In genomic region chr1:39328722-39329121, GRCh38 we compare ENCODE assay signal across 16 cellular contexts.
DNase-seq lines count a peak whose midpoint lies in the region; ATAC-seq and TF ChIP-seq lines count a peak whose summit lies in the region.
"Had no signal": no experiment of that assay in that cellular context is flagged by ENCODE, and none has a peak within 500 bp of the region (broad histone marks: within the 10 kb centered on the region; RNA-seq: fewer than 3 reads in every experiment).

No MANE protein-coding gene starts in this region.

- H3K27ac ChIP-seq in tibial artery (peak overlapping the region; percentile 63 to 64), Peyer's patch (peak overlapping the region in 1 of 4 donors; percentile 47)
- H3K27ac ChIP-seq: cardiac muscle cell, hepatocyte, upper lobe of left lung had no signal

- H3K4me3 Mint-ChIP-seq in activated CD8-positive, alpha-beta memory T cell treated with anti-CD3 and anti-CD28 coated beads, Interleukin-2, amount 10 ng/mL, durations not matched to agents 7 days and 5 days: peak overlapping the region; percentile 79
- peak overlapping the region; percentile 60 for H3K4me3 Mint-ChIP-seq in activated CD8-positive, alpha-beta T cell treated with anti-CD3 and anti-CD28 coated beads, Interleukin-2, amount 10 ng/mL, durations not matched to agents 7 days and 5 days

- H3K36me3 ChIP-seq in tibial artery (peaks cover 56 to 76% (median 73%) of the 10 kb centered on the region in 3 donors), Peyer's patch (peaks cover 0 to 75% (median 0%) of the 10 kb centered on the region in 3 donors)

- H3K4me3 ChIP-seq in mononuclear cell (ENCODE audit: low read length) (peak overlapping the region; percentile 7), tibial artery (peak overlapping the region; percentile 29 to 31), Peyer's patch (no peak overlapping the region)
- H3K4me3 ChIP-seq: cardiac muscle cell, hepatocyte, upper lobe of left lung had no signal

- peaks cover 70% of the 10 kb centered on the region for H3K36me3 Mint-ChIP-seq in activated CD8-positive, alpha-beta memory T cell treated with anti-CD3 and anti-CD28 coated beads, Interleukin-2, amount 10 ng/mL, durations not matched to agents 7 days and 5 days
- peaks cover 67% of the 10 kb centered on the region for H3K36me3 Mint-ChIP-seq in activated CD8-positive, alpha-beta T cell treated with anti-CD3 and anti-CD28 coated beads, Interleukin-2, amount 10 ng/mL, durations not matched to agents 7 days and 5 days (ENCODE audit: low read depth)

- POLR2A ChIA-PET in activated CD8-positive, alpha-beta T cell treated with anti-CD3 and anti-CD28 coated beads, Interleukin-2, amount 10 ng/mL, durations not matched to agents 7 days and 5 days (lab: Charles Lee): no interaction called here

- DNase-seq in activated CD8-positive, alpha-beta memory T cell treated with anti-CD3 and anti-CD28 coated beads, Interleukin-2, amount 10 ng/mL, durations not matched to agents 7 days and 5 days: no peak
- DNase-seq in activated CD8-positive, alpha-beta memory T cell treated with anti-CD3 and anti-CD28 coated beads for 24 hours: no peak
- DNase-seq in activated CD8-positive, alpha-beta T cell treated with anti-CD3 and anti-CD28 coated beads, Interleukin-2, amount 10 ng/mL, durations not matched to agents 7 days and 5 days: no peak
- DNase-seq in tibial artery (no peak), Peyer's patch (no peak)
- DNase-seq: effector CD4-positive, alpha-beta T cell; kidney glomerular epithelial cell; mesendoderm; NCI-H187 treated with DMSO at 0.1 percent for 48 hours; NCI-H524 treated with DMSO at 0.1 percent for 48 hours; upper lobe of left lung had no signal

- no peaks in the 10 kb centered on the region for H3K27me3 Mint-ChIP-seq in activated CD8-positive, alpha-beta memory T cell treated with anti-CD3 and anti-CD28 coated beads, Interleukin-2, amount 10 ng/mL, durations not matched to agents 7 days and 5 days
- no peaks in the 10 kb centered on the region for H3K27me3 Mint-ChIP-seq in activated CD8-positive, alpha-beta T cell treated with anti-CD3 and anti-CD28 coated beads, Interleukin-2, amount 10 ng/mL, durations not matched to agents 7 days and 5 days (ENCODE audit: low read depth)

- peaks cover 62% of the 10 kb centered on the region for H3K4me1 Mint-ChIP-seq in activated CD8-positive, alpha-beta memory T cell treated with anti-CD3 and anti-CD28 coated beads, Interleukin-2, amount 10 ng/mL, durations not matched to agents 7 days and 5 days
- peaks cover 30% of the 10 kb centered on the region for H3K4me1 Mint-ChIP-seq in activated CD8-positive, alpha-beta T cell treated with anti-CD3 and anti-CD28 coated beads, Interleukin-2, amount 10 ng/mL, durations not matched to agents 7 days and 5 days (ENCODE audit: low read depth)

- H3K4me1 ChIP-seq in mononuclear cell (ENCODE audit: insufficient read depth, low read length) (no peaks in the 10 kb centered on the region), tibial artery (peaks cover 0 to 53% (median 4%) of the 10 kb centered on the region in 4 donors), Peyer's patch (no peaks in the 10 kb centered on the region)

- no peaks in the 10 kb centered on the region for H3K27me3 ChIP-seq in mononuclear cell (ENCODE audit: insufficient read depth, low read length)
- H3K27me3 ChIP-seq in tibial artery: no peaks in the 10 kb centered on the region
- no peaks in the 10 kb centered on the region for H3K27me3 ChIP-seq in Peyer's patch
- H3K27me3 ChIP-seq: cardiac muscle cell, hepatocyte, upper lobe of left lung had no signal

- peak overlapping the region; percentile 78 for H3K27ac Mint-ChIP-seq in activated CD8-positive, alpha-beta memory T cell treated with anti-CD3 and anti-CD28 coated beads, Interleukin-2, amount 10 ng/mL, durations not matched to agents 7 days and 5 days
- peak overlapping the region; percentile 66 for H3K27ac Mint-ChIP-seq in activated CD8-positive, alpha-beta T cell treated with anti-CD3 and anti-CD28 coated beads, Interleukin-2, amount 10 ng/mL, durations not matched to agents 7 days and 5 days

- H3K9me3 ChIP-seq in mononuclear cell (ENCODE audit: low read depth, low read length): no peaks in the 10 kb centered on the region
- no peaks in the 10 kb centered on the region for H3K9me3 ChIP-seq in tibial artery
- H3K9me3 ChIP-seq in Peyer's patch: no peaks in the 10 kb centered on the region
- H3K9me3 ChIP-seq: upper lobe of left lung had no signal

- no peaks in the 10 kb centered on the region for H3K9me3 Mint-ChIP-seq in activated CD8-positive, alpha-beta memory T cell treated with anti-CD3 and anti-CD28 coated beads, Interleukin-2, amount 10 ng/mL, durations not matched to agents 7 days and 5 days (ENCODE audit: low read depth)
- no peaks in the 10 kb centered on the region for H3K9me3 Mint-ChIP-seq in activated CD8-positive, alpha-beta T cell treated with anti-CD3 and anti-CD28 coated beads, Interleukin-2, amount 10 ng/mL, durations not matched to agents 7 days and 5 days (ENCODE audit: insufficient read depth)

- no peak for ATAC-seq in activated CD8-positive, alpha-beta memory T cell treated with anti-CD3 and anti-CD28 coated beads, Interleukin-2, amount 10 ng/mL, durations not matched to agents 7 days and 5 days
- no peak for ATAC-seq in activated CD8-positive, alpha-beta T cell treated with anti-CD3 and anti-CD28 coated beads, Interleukin-2, amount 10 ng/mL, durations not matched to agents 7 days and 5 days
- ATAC-seq in GM18868 (IDR thresholded peaks at IDR 0.05; ENCODE audit: unreplicated experiment) (no peak), GM18873 (IDR thresholded peaks at IDR 0.05; ENCODE audit: low FRiP score, unreplicated experiment) (no peak)

- intact Hi-C loops in tibial artery (cut with DNase I; ENCODE audit: low total_unique reads): no loop called here

- no peak for TF ChIP-seq CTCF in tibial artery (IDR thresholded peaks at IDR 0.05)
- no peak for TF ChIP-seq CTCF in Peyer's patch (IDR thresholded peaks at IDR 0.05)

- TF ChIP-seq POLR2A in Peyer's patch (IDR thresholded peaks at IDR 0.05): no peak

- CTCF ChIA-PET in activated CD8-positive, alpha-beta memory T cell treated with anti-CD3 and anti-CD28 coated beads, Interleukin-2, amount 10 ng/mL, durations not matched to agents 7 days and 5 days (lab: Charles Lee): interaction anchor here (0.6 to 1.3 kb wide), 3 partner anchors 82 to 230 kb away, joined by 3 to 5 read pairs (median 4); no protein-coding TSS in a partner anchor
- CTCF ChIA-PET in activated CD8-positive, alpha-beta T cell treated with anti-CD3 and anti-CD28 coated beads, Interleukin-2, amount 10 ng/mL, durations not matched to agents 7 days and 5 days (lab: Charles Lee): interaction anchor here (1.0 to 1.7 kb wide), 3 partner anchors 12 to 230 kb away, joined by 3 to 7 read pairs (median 4); no protein-coding TSS in a partner anchor

Comparison
In these comparisons a context has a peak if more than half of its experiments do, and no peak if none do; other contexts are left out.
1. H3K4me3 ChIP-seq: peak in mononuclear cell (single experiment) and tibial artery (2 of 2); none in Peyer's patch (0 of 4).